In genomic region chr2:120465701-120465988, GRCh38 we compare ENCODE assay signal across 1 cellular context.
TF ChIP-seq lines count a peak whose summit lies in the region.

No MANE protein-coding gene starts in this region.

TF ChIP-seq in HepG2, 621 proteins besides CTCF, POLR2A, EP300 and RAD21 (continues in another document):
- no peak for TF ChIP-seq NR2C2 (CRISPR knock-in tag; IDR thresholded peaks at IDR 0.05; ENCODE audit: borderline replicate concordance)
- no peak for TF ChIP-seq LBX2 (CRISPR knock-in tag; IDR thresholded peaks at IDR 0.05; ENCODE audit: borderline replicate concordance)
- TF ChIP-seq ZNF567 (CRISPR knock-in tag; IDR thresholded peaks at IDR 0.05; ENCODE audit: borderline replicate concordance), result no peak
- no peak for TF ChIP-seq GPN1 (CRISPR knock-in tag; IDR thresholded peaks at IDR 0.05; ENCODE audit: borderline replicate concordance)
- TF ChIP-seq POLR2AphosphoS5 (IDR thresholded peaks at IDR 0.05; ENCODE audit: low read depth, low read length), result peak; percentile 64; the same call in 1 of the 2 replicates
- TF ChIP-seq ZMAT5 (CRISPR knock-in tag; IDR thresholded peaks at IDR 0.05; ENCODE audit: borderline replicate concordance, low read depth), result no peak
- no peak for TF ChIP-seq ISL2 (CRISPR knock-in tag; IDR thresholded peaks at IDR 0.05)
- no peak; the same call in 1 of the 2 replicates for TF ChIP-seq PRDM10 (CRISPR knock-in tag; IDR thresholded peaks at IDR 0.05; ENCODE audit: low read depth)
- TF ChIP-seq FOXK2 (IDR thresholded peaks at IDR 0.05), result no peak
- TF ChIP-seq SNAPC5 (CRISPR knock-in tag; IDR thresholded peaks at IDR 0.05; ENCODE audit: borderline replicate concordance), result no peak
- TF ChIP-seq SOX13 (IDR thresholded peaks at IDR 0.05), result no peak
- no peak for TF ChIP-seq SOX13 (CRISPR knock-in tag; conservative IDR thresholded peaks at IDR 0.05 in 1 of 2, IDR thresholded peaks at IDR 0.05 in 1 of 2)
- no peak for TF ChIP-seq ZNF576 (CRISPR knock-in tag; IDR thresholded peaks at IDR 0.05)
- TF ChIP-seq ZNF30 (CRISPR knock-in tag; IDR thresholded peaks at IDR 0.05), result 0 out of 2 replicates have a peak, but pooled peaks have one; percentile 60
- no peak for TF ChIP-seq ZNF431 (CRISPR knock-in tag; IDR thresholded peaks at IDR 0.05; ENCODE audit: borderline replicate concordance, low read depth)
- TF ChIP-seq SMC3 (IDR thresholded peaks at IDR 0.05; ENCODE audit: low read length), result peak; percentile 32; the same call in 1 of the 2 replicates
- TF ChIP-seq NR1H2 (CRISPR knock-in tag; IDR thresholded peaks at IDR 0.05; ENCODE audit: borderline replicate concordance, low read depth), result no peak
- no peak for TF ChIP-seq ZHX2 (IDR thresholded peaks at IDR 0.05; ENCODE audit: low read depth)
- no peak for TF ChIP-seq ZHX2 (CRISPR knock-in tag; IDR thresholded peaks at IDR 0.05; ENCODE audit: borderline replicate concordance)
- no peak for TF ChIP-seq KDM4B (CRISPR knock-in tag; IDR thresholded peaks at IDR 0.05)
- 0 out of 2 replicates have a peak, but pooled peaks have one; percentile 56 for TF ChIP-seq ZNF468 (CRISPR knock-in tag; IDR thresholded peaks at IDR 0.05)
- TF ChIP-seq POLR2G (IDR thresholded peaks at IDR 0.05; ENCODE audit: low read depth, low read length), result peak; percentile 93; the same call in 1 of the 2 replicates
- 0 out of 2 replicates have a peak, but pooled peaks have one; percentile 4 for TF ChIP-seq TEF (CRISPR knock-in tag; IDR thresholded peaks at IDR 0.05)
- no peak for TF ChIP-seq FOXA3 (CRISPR knock-in tag; IDR thresholded peaks at IDR 0.05)
- TF ChIP-seq BRF2 (CRISPR knock-in tag; IDR thresholded peaks at IDR 0.05), result no peak
- no peak for TF ChIP-seq ZBTB7B (CRISPR knock-in tag; IDR thresholded peaks at IDR 0.05)
- TF ChIP-seq REL (CRISPR knock-in tag; conservative IDR thresholded peaks at IDR 0.05), result peak; percentile 28; the same call in 1 of the 2 replicates
- TF ChIP-seq HOXA5 (CRISPR knock-in tag; IDR thresholded peaks at IDR 0.05), result no peak
- no peak for TF ChIP-seq ARID2 (CRISPR knock-in tag; IDR thresholded peaks at IDR 0.05; ENCODE audit: borderline replicate concordance)
- peak; percentile 21; the same call in 1 of the 2 replicates for TF ChIP-seq ZNF512B (CRISPR knock-in tag; IDR thresholded peaks at IDR 0.05; ENCODE audit: borderline replicate concordance)
- no peak for TF ChIP-seq ZNF281 (CRISPR knock-in tag; IDR thresholded peaks at IDR 0.05; ENCODE audit: borderline replicate concordance)
- TF ChIP-seq ZNF383 (CRISPR knock-in tag; IDR thresholded peaks at IDR 0.05; ENCODE audit: borderline replicate concordance), result no peak
- TF ChIP-seq ZNF775 (CRISPR knock-in tag; IDR thresholded peaks at IDR 0.05; ENCODE audit: borderline replicate concordance), result no peak
- TF ChIP-seq BRD4 (CRISPR knock-in tag; IDR thresholded peaks at IDR 0.05), result 0 out of 2 replicates have a peak, but pooled peaks have one; percentile 14
- TF ChIP-seq AHR (CRISPR knock-in tag; IDR thresholded peaks at IDR 0.05), result no peak
- TF ChIP-seq ZNF546 (CRISPR knock-in tag; conservative IDR thresholded peaks at IDR 0.05), result no peak
- TF ChIP-seq FOXK1 (CRISPR knock-in tag; IDR thresholded peaks at IDR 0.05; ENCODE audit: borderline replicate concordance, low read depth), result no peak
- no peak for TF ChIP-seq PITX1 (CRISPR knock-in tag; IDR thresholded peaks at IDR 0.05)
- peak; percentile 83 for TF ChIP-seq ZNF629 (CRISPR knock-in tag; conservative IDR thresholded peaks at IDR 0.05)
- TF ChIP-seq WIZ (CRISPR knock-in tag; IDR thresholded peaks at IDR 0.05), result no peak
- TF ChIP-seq EED (CRISPR knock-in tag; IDR thresholded peaks at IDR 0.05), result no peak
- no peak for TF ChIP-seq TFDP2 (CRISPR knock-in tag; IDR thresholded peaks at IDR 0.05)
- no peak for TF ChIP-seq ZNF660 (CRISPR knock-in tag; IDR thresholded peaks at IDR 0.05; ENCODE audit: borderline replicate concordance, low read depth)
- no peak for TF ChIP-seq PHF21A (CRISPR knock-in tag; IDR thresholded peaks at IDR 0.05)
- no peak for TF ChIP-seq SIX4 (CRISPR knock-in tag; IDR thresholded peaks at IDR 0.05)
